ENCODE assay signal across 23 cellular contexts in the genomic region with DNA sequence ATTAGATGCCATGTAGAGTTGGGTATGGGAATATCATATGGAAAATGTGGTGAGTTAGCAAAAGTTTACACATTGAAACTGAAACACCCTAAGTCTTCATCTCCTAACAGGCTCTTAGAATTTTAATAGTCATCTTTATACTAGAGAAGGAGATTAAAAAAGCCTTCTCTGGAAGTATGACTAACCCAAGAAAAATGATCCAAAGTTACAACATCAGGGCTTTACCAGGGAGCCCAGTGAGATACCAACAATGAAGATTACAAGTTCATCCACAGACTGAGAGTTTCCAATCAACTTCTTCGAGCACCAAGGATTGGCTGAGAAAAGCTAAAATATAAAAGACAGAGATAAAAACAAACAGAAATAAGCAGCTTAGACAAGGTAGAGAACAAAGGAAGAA.
"Had no signal": no experiment of that assay in that cellular context is flagged by ENCODE, and none has a peak within 500 bp of the region (broad histone marks: within the 10 kb centered on the region; RNA-seq: fewer than 3 reads in every experiment).

No MANE protein-coding gene starts in this region.

- H3K4me1 ChIP-seq: gastrocnemius medialis, prostate gland, upper lobe of right lung had no signal

- H3K27ac ChIP-seq: gastrocnemius medialis, neutrophil, ovary, prostate gland, thyroid gland, upper lobe of right lung had no signal

- H3K4me1 Mint-ChIP-seq: memory B cell, nephron had no signal

- ATAC-seq: activated T-cell treated with anti-CD3 and anti-CD28 coated beads, Interleukin-2, amount 50 U/mL, for 4 hours; left cardiac atrium; stimulated activated naive CD8-positive, alpha-beta T cell treated with anti-CD3 and anti-CD28 coated beads, Interleukin-15, Interleukin-2, amounts not matched to agents 100 U/mL and 50 U/mL, for 24 hours; upper lobe of right lung had no signal

- H3K27ac Mint-ChIP-seq: activated naive CD8-positive, alpha-beta T cell; activated T-helper 2 cell treated with anti-CD3 and anti-CD28 coated beads, Interferon-gamma antibody, Interleukin-2, Interleukin-4, amounts not matched to agents 10 μg/mL and 5 μg/mL and 100 μg/mL, durations not matched to agents 14 hours and 24 hours and 36 hours; memory B cell; nephron had no signal

- H3K9me3 ChIP-seq: gastrocnemius medialis, neutrophil, ovary, prostate gland, thyroid gland, upper lobe of right lung had no signal

- H3K4me3 ChIP-seq: gastrocnemius medialis, ovary, prostate gland, thyroid gland, upper lobe of right lung had no signal

- H3K36me3 ChIP-seq: gastrocnemius medialis, neutrophil, ovary, prostate gland, thyroid gland, upper lobe of right lung had no signal

- H3K4me3 Mint-ChIP-seq: activated naive CD8-positive, alpha-beta T cell; activated T-cell treated with anti-CD3 and anti-CD28 coated beads, Interleukin-2, amount 50 U/mL, for 4 hours; memory B cell; nephron had no signal

- H3K27me3 ChIP-seq: gastrocnemius medialis, neutrophil, ovary, thyroid gland, upper lobe of right lung had no signal

- DNase-seq: activated CD4-positive, alpha-beta T cell treated with anti-CD3 and anti-CD28 coated beads for 4 hours; activated CD4-positive, alpha-beta T cell treated with anti-CD3 and anti-CD28 coated beads, Interleukin-2, amount 50 U/mL, for 48 hours; activated CD4-positive, CD25-positive, alpha-beta regulatory T cell; activated CD8-positive, alpha-beta memory T cell treated with anti-CD3 and anti-CD28 coated beads, Interleukin-2, amount 50 U/mL, for 48 hours; activated naive CD4-positive, alpha-beta T cell; activated T-cell treated with anti-CD3 and anti-CD28 coated beads, Interleukin-2, amount 50 U/mL, for 4 hours; gastrocnemius medialis; head of caudate nucleus; hypothalamus; left cardiac atrium; ovary; stimulated activated CD4-positive, alpha-beta T cell treated with anti-CD3 and anti-CD28 coated beads, Interleukin-4, amount 100 ng/mL, for 4 hours; stimulated activated naive CD8-positive, alpha-beta T cell treated with anti-CD3 and anti-CD28 coated beads, Interleukin-15, Interleukin-2, amounts not matched to agents 100 U/mL and 50 U/mL, for 24 hours; substantia nigra; T1000; thyroid gland; upper lobe of right lung had no signal
